Comparison of ENCODE assay signal across 8 cellular contexts in genomic region chr4:70183168-70183939, GRCh38.
A peak's percentile ranks its signal among the peaks of the same experiment; 100 is the strongest.
DNase-seq lines count a peak whose midpoint lies in the region; ATAC-seq and TF ChIP-seq lines count a peak whose summit lies in the region.

No MANE protein-coding gene starts in this region.

- TF ChIP-seq CTCF in RWPE1 (conservative IDR thresholded peaks at IDR 0.05; ENCODE audit: low read depth) (peak; percentile 73), fibroblast of pulmonary artery (IDR thresholded peaks at IDR 0.05; ENCODE audit: low read length, missing control alignments) (peak; percentile 81)

- H3K4me3 ChIP-seq in fibroblast of pulmonary artery (replicated peaks; ENCODE audit: low read depth, low read length) = no peak overlapping the region

- ATAC-seq in GM19468 (IDR thresholded peaks at IDR 0.05; ENCODE audit: extremely low read depth, unreplicated experiment) (peak; percentile 76), HG03521 (IDR thresholded peaks at IDR 0.05; ENCODE audit: unreplicated experiment) (peak; percentile 83)

- no peak overlapping the region for H3K27ac ChIP-seq in RWPE1

- CTCF ChIA-PET in RWPE1 (lab: Yijun Ruan, JAX) = interaction anchor here (0.5 to 1.2 kb wide), 10 partner anchors 10 to 496 kb away, joined by 3 to 9 read pairs (median 4); no protein-coding TSS in a partner anchor

- DNase-seq in NCI-H1436 (lab: John Stamatoyannopoulos, UW) (peak; percentile 20), NCI-H1436 treated with DMSO at 0.1 percent for 48 hours (lab: John Stamatoyannopoulos, UW) (no peak), RWPE1 (ENCODE audit: low spot score) (peak; percentile 8), fibroblast of pulmonary artery (ENCODE audit: low read depth) (peak; percentile 78), NCI-H2227 (lab: John Stamatoyannopoulos, UW; ENCODE audit: unreplicated experiment) (no peak)
- peak; percentile 0 to 8 (median 1) for DNase-seq in stimulated activated CD4-positive, alpha-beta T cell treated with anti-CD3 and anti-CD28 coated beads, TNF-alpha, amount 100 ng/mL, for 48 hours (ENCODE audit: low read depth in 3 of 3)

- POLR2A ChIA-PET in RWPE1 (lab: Yijun Ruan, JAX; ENCODE audit: low non-redundant PET) = no interaction called here

Comparison
In these comparisons a context has a peak if more than half of its experiments do, and no peak if none do; other contexts are left out.
1. DNase-seq: peak in NCI-H1436 (single experiment), RWPE1 (single experiment), fibroblast of pulmonary artery (single experiment) and stimulated activated CD4-positive, alpha-beta T cell treated with anti-CD3 and anti-CD28 coated beads, TNF-alpha, amount 100 ng/mL, for 48 hours (3 of 3); none in NCI-H1436 treated with DMSO at 0.1 percent for 48 hours (single experiment) and NCI-H2227 (single experiment).